In the genomic region with DNA sequence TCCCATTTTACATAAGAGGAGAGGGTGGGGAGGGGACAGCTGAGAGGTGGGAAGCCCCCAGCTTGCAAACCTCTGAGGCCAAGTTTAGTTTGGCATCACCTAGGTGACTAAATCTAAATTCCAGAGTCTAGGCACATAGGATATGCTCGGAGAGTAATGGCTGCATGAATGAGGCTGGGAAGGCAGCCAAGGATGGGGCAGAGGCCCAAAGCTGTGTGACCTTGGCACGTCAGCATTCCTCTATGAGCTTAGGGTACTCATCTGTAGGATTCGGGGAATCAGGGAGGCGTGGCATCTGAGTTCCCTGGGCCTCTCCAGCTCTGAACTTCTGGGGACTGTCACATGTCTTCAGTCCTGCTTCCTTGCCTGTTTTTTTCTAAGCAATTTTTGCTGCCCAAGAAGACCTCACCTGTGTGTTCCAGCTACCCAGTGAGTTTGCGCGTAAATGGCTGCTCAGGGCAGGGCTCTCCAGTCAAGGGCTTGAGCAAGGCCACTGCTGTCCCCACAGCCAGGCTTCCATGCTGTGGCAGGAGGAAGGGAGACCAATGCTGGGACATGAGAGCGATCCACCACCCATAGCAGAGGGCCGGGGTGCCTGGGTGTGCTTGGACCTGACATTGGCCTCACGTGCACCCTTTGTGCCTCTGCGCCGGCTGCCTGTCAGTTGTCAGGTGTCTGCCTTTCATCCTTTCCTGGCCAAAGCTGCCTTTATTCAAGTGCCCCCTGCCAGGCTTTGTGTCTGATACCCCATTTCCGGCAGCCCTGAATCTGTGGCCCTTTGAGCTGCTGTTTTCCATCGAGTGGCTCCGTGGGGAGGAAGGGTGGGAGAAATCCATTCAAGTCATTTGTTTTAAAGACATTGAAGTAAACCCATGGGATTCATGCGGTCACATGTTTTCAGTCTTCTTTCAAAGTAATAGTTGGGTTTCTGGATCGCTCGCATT, we compare ENCODE assay signal across 10 cellular contexts. TPM values are rescaled to one million over a fixed set of nuclear protein-coding genes. Genes with fewer than 3 reads are reported as not detected.
DNase-seq lines count a peak whose midpoint lies in the region; ATAC-seq and TF ChIP-seq lines count a peak whose summit lies in the region.
"Had no signal": no experiment of that assay in that cellular context is flagged by ENCODE, and none has a peak within 500 bp of the region (broad histone marks: within the 10 kb centered on the region; RNA-seq: fewer than 3 reads in every experiment).

No MANE protein-coding gene starts in this region.

- no peaks in the 10 kb centered on the region for H3K9me3 Mint-ChIP-seq in CD8-positive, alpha-beta T cell

- no peak overlapping the region for H3K4me3 ChIP-seq in heart left ventricle
- no peak overlapping the region for H3K4me3 ChIP-seq in CD8-positive, alpha-beta T cell (ENCODE audit: low read depth, low read length)
- H3K4me3 ChIP-seq: K562 had no signal

- no peak overlapping the region for H3K27ac Mint-ChIP-seq in CD8-positive, alpha-beta T cell

- TF ChIP-seq CTCF in heart left ventricle (IDR thresholded peaks at IDR 0.05), result no peak
- TF ChIP-seq CTCF in CD8-positive, alpha-beta T cell (IDR thresholded peaks at IDR 0.05), result no peak

- CTCF ChIA-PET in CD8-positive, alpha-beta T cell (lab: Charles Lee), result interaction anchor here (1.3 to 1.5 kb wide), 2 partner anchors 13 to 39 kb away, joined by 4 read pairs; no protein-coding TSS in a partner anchor

- H3K4me1 Mint-ChIP-seq in CD8-positive, alpha-beta T cell (ENCODE audit: low read depth), result peaks cover 25% of the 10 kb centered on the region

- 58 to 74% (median 72%) methylated on average over 15 to 17 of the region's 17 CpGs for WGBS in heart left ventricle, 4 donors

- peak in 2 of 4 donors; percentile 24 to 26 for ATAC-seq in heart left ventricle
- ATAC-seq in CD8-positive, alpha-beta T cell, result no peak
- ATAC-seq: K562 had no signal

- H3K27me3 ChIP-seq in heart left ventricle, result no peaks in the 10 kb centered on the region
- no peaks in the 10 kb centered on the region for H3K27me3 ChIP-seq in CD8-positive, alpha-beta T cell (ENCODE audit: insufficient read depth, low read length)

- H3K27me3 Mint-ChIP-seq in CD8-positive, alpha-beta T cell (ENCODE audit: low read depth), result peaks cover 1% of the 10 kb centered on the region

- peak overlapping the region; percentile 50 to 87 (median 77) for H3K27ac ChIP-seq in heart left ventricle
- peak overlapping the region; percentile 62 for H3K27ac ChIP-seq in caudate nucleus (ENCODE audit: low read depth, low read length)
- H3K27ac ChIP-seq in CD8-positive, alpha-beta T cell (ENCODE audit: low read depth, low read length), result no peak overlapping the region

- no peak overlapping the region for H3K4me3 Mint-ChIP-seq in CD8-positive, alpha-beta T cell

- TF ChIP-seq POLR2A in heart left ventricle (IDR thresholded peaks at IDR 0.05), result no peak

- intact Hi-C loops in heart left ventricle (cut with DNase I) (no loop called here), cardiac septum (cut with DNase I) (no loop called here)
- intact Hi-C loops in CD8-positive, alpha-beta T cell (cut with DNase I, micrococcal nuclease), result no loop called here

- no peaks in the 10 kb centered on the region for H3K36me3 Mint-ChIP-seq in CD8-positive, alpha-beta T cell

- DNase-seq in heart left ventricle (peak in 4 of 5 donors; percentile 49 to 71 (median 60)), cardiac septum (ENCODE audit: low spot score) (no peak), caudate nucleus (lab: John Stamatoyannopoulos, UW) (no peak), mucosa of gallbladder (ENCODE audit: low spot score) (peak; percentile 41), D341Med (ENCODE audit: low spot score) (no peak), activated gamma-delta T cell treated with Interleukin-2 at 50 U/mL for 16 hours (no peak)
- DNase-seq in activated naive CD4-positive, alpha-beta T cell treated with anti-CD3 and anti-CD28 coated beads, Interleukin-2, amount 50 U/mL, for 16 hours, result no peak
- DNase-seq in CD8-positive, alpha-beta T cell, result no peak
- DNase-seq: stimulated activated CD4-positive, alpha-beta T cell treated with anti-CD3 and anti-CD28 coated beads, Interleukin-1b, Interleukin-23, amount 100 ng/mL, for 48 hours had no signal

- H3K9me3 ChIP-seq in heart left ventricle, result no peaks in the 10 kb centered on the region
- H3K9me3 ChIP-seq in CD8-positive, alpha-beta T cell (ENCODE audit: low read length), result no peaks in the 10 kb centered on the region

- H3K36me3 ChIP-seq in heart left ventricle, result no peaks in the 10 kb centered on the region
- H3K36me3 ChIP-seq in CD8-positive, alpha-beta T cell (ENCODE audit: insufficient read depth, low read length), result no peaks in the 10 kb centered on the region

- POLR2A ChIA-PET in CD8-positive, alpha-beta T cell (lab: Charles Lee), result no interaction called here

- H3K4me1 ChIP-seq in heart left ventricle, result peaks cover 10 to 75% (median 58%) of the 10 kb centered on the region in 12 donors
- H3K4me1 ChIP-seq in CD8-positive, alpha-beta T cell (ENCODE audit: insufficient read depth, low read length), result peaks cover 36% of the 10 kb centered on the region

RNA-seq across cellular contexts. Expression of a gene that starts 14.0 kb away (rescaled TPM):
- total RNA-seq in heart left ventricle (1 to 10 TPM; 2.4 to 5.6 (median 3.8) TPM), cardiac septum (3.3 TPM), mucosa of gallbladder (10.6 TPM)
- 1 to 10 TPM; 2.2 to 3.3 TPM for polyA plus RNA-seq in heart left ventricle
- under 1 TPM; 0.06 to 0.08 TPM for total RNA-seq in CD8-positive, alpha-beta T cell

RNA-seq across cellular contexts. Expression of a gene that starts 58.3 kb away (rescaled TPM):
- total RNA-seq in heart left ventricle (10 to 100 TPM in 1 of 9 donors, under 1 TPM in 6, not detected in 2; 0.20 to 41.2 (median 0.32) TPM), cardiac septum (0.27 TPM), mucosa of gallbladder (320 TPM)
- polyA plus RNA-seq in heart left ventricle, result under 1 TPM; 0.11 to 0.18 TPM
- total RNA-seq in CD8-positive, alpha-beta T cell, result under 1 TPM; 0.62 to 0.67 TPM

Comparison
In these comparisons a context has a peak if more than half of its experiments do, and no peak if none do; other contexts are left out.
1. DNase-seq: peak in heart left ventricle (4 of 5) and mucosa of gallbladder (single experiment); none in cardiac septum (single experiment), caudate nucleus (0 of 61), D341Med (single experiment), activated naive CD4-positive, alpha-beta T cell treated with anti-CD3 and anti-CD28 coated beads, Interleukin-2, amount 50 U/mL, for 16 hours (single experiment), CD8-positive, alpha-beta T cell (0 of 7) and activated gamma-delta T cell treated with Interleukin-2 at 50 U/mL for 16 hours (single experiment).